Comparison of ENCODE assay signal across 1 cellular context in genomic region chr5:145946112-145946861, GRCh38.
TF ChIP-seq lines count a peak whose summit lies in the region.

No MANE protein-coding gene starts in this region.

TF ChIP-seq in HepG2, 621 proteins besides CTCF, POLR2A, EP300 and RAD21 (continued from another document):
- TF ChIP-seq ARID5B (CRISPR knock-in tag; IDR thresholded peaks at IDR 0.05) (peak; percentile 68), CREB1 (IDR thresholded peaks at IDR 0.05) (peak; percentile 56), CREB1 (CRISPR knock-in tag; IDR thresholded peaks at IDR 0.05) (peak; percentile 73), FOSL2 (CRISPR knock-in tag; IDR thresholded peaks at IDR 0.05) (peak; percentile 89), ZBTB21 (CRISPR knock-in tag; IDR thresholded peaks at IDR 0.05) (peak; percentile 90), ZNF326 (CRISPR knock-in tag; IDR thresholded peaks at IDR 0.05; ENCODE audit: borderline replicate concordance) (no peak), ATF2 (CRISPR knock-in tag; IDR thresholded peaks at IDR 0.05) (0 out of 2 replicates have a peak, but pooled peaks have one; percentile 6), ATF4 (CRISPR knock-in tag; IDR thresholded peaks at IDR 0.05) (peak in 1 of 2 experiments; percentile 87; a peak in 2 of 4 replicates), TBX3 (IDR thresholded peaks at IDR 0.05; ENCODE audit: borderline replicate concordance) (0 out of 2 replicates have a peak, but pooled peaks have one; percentile 39), RNF2 (conservative IDR thresholded peaks at IDR 0.05; ENCODE audit: low read depth) (no peak), HMG20A (CRISPR knock-in tag; IDR thresholded peaks at IDR 0.05; ENCODE audit: borderline replicate concordance) (0 out of 2 replicates have a peak, but pooled peaks have one; percentile 23), GATAD2A (CRISPR knock-in tag; IDR thresholded peaks at IDR 0.05) (peak; percentile 75), KLF16 (CRISPR knock-in tag; IDR thresholded peaks at IDR 0.05) (0 out of 4 replicates have a peak, but pooled peaks of 1 of the 2 experiments have one; percentile 33), HOMEZ (CRISPR knock-in tag; IDR thresholded peaks at IDR 0.05; ENCODE audit: low read depth) (peak; percentile 60; the same call in 1 of the 2 replicates), KLF15 (CRISPR knock-in tag; IDR thresholded peaks at IDR 0.05; ENCODE audit: borderline replicate concordance) (no peak), TCF7 (IDR thresholded peaks at IDR 0.05; ENCODE audit: low read depth) (peak; percentile 39; the same call in 1 of the 2 replicates), FOXP1 (IDR thresholded peaks at IDR 0.05) (no peak), FOXP1 (CRISPR knock-in tag; IDR thresholded peaks at IDR 0.05) (peak; percentile 24; the same call in 1 of the 2 replicates), CREM (IDR thresholded peaks at IDR 0.05) (peak; percentile 25; the same call in 1 of the 2 replicates), CREM (CRISPR knock-in tag; IDR thresholded peaks at IDR 0.05) (no peak), PHF21A (CRISPR knock-in tag; IDR thresholded peaks at IDR 0.05) (no peak), ZNF335 (CRISPR knock-in tag; IDR thresholded peaks at IDR 0.05) (0 out of 2 replicates have a peak, but pooled peaks have one; percentile 15), RXRB (CRISPR knock-in tag; IDR thresholded peaks at IDR 0.05; ENCODE audit: borderline replicate concordance) (peak; percentile 18; the same call in 1 of the 2 replicates), FOXA3 (CRISPR knock-in tag; IDR thresholded peaks at IDR 0.05) (peak; percentile 40; the same call in 1 of the 2 replicates), SAP130 (CRISPR knock-in tag; IDR thresholded peaks at IDR 0.05; ENCODE audit: low read depth) (peak; percentile 44; the same call in 1 of the 2 replicates), CEBPG (CRISPR knock-in tag; IDR thresholded peaks at IDR 0.05) (peak; percentile 55), POGZ (CRISPR knock-in tag; IDR thresholded peaks at IDR 0.05) (0 out of 2 replicates have a peak, but pooled peaks have one; percentile 32), SRSF1 (optimal IDR thresholded peaks at IDR 0.05; ENCODE audit: low read depth, low read length) (no peak), CEBPB (IDR thresholded peaks at IDR 0.05; ENCODE audit: borderline replicate concordance, low read depth, low read length) (peak; percentile 62), NFE2L2 (IDR thresholded peaks at IDR 0.05; ENCODE audit: low read length) (no peak), ISL2 (CRISPR knock-in tag; IDR thresholded peaks at IDR 0.05) (0 out of 2 replicates have a peak, but pooled peaks have one; percentile 17), KDM6A (CRISPR knock-in tag; IDR thresholded peaks at IDR 0.05; ENCODE audit: low read depth) (no peak)
